In genomic region chr5:65970481-65971367, GRCh38 we compare ENCODE assay signal across 1 cellular context.
A peak's percentile ranks its signal among the peaks of the same experiment; 100 is the strongest.
TF ChIP-seq lines count a peak whose summit lies in the region.

No MANE protein-coding gene starts in this region.

TF ChIP-seq in K562, 482 proteins besides CTCF, POLR2A, EP300 and RAD21 (continued from another document):
- TF ChIP-seq IRF9 (tag; IDR thresholded peaks at IDR 0.05) (peak; percentile 26; the same call in 1 of the 2 replicates), ARID1B (IDR thresholded peaks at IDR 0.05) (peak; percentile 24; the same call in 1 of the 2 replicates), ZEB2 (IDR thresholded peaks at IDR 0.05) (peak; percentile 78), CXXC5 (CRISPR knock-in tag; IDR thresholded peaks at IDR 0.05) (peak; percentile 8; the same call in 1 of the 2 replicates), SRSF1 (IDR thresholded peaks at IDR 0.05; ENCODE audit: low read depth, low read length) (no peak), MECOM (CRISPR knock-in tag; IDR thresholded peaks at IDR 0.05) (peak; percentile 45; the same call in 1 of the 2 replicates), NR2C1 (IDR thresholded peaks at IDR 0.05) (no peak), NR2C1 (tag; IDR thresholded peaks at IDR 0.05) (no peak), CEBPG (CRISPR knock-in tag; IDR thresholded peaks at IDR 0.05) (peak; percentile 17; the same call in 1 of the 2 replicates), CEBPG (tag; conservative IDR thresholded peaks at IDR 0.05 in 1 of 2, IDR thresholded peaks at IDR 0.05 in 1 of 2) (0 out of 4 replicates have a peak, but pooled peaks of 1 of the 2 experiments have one; percentile 28), ZNF384 (IDR thresholded peaks at IDR 0.05; ENCODE audit: low read depth, low read length) (peak; percentile 88), SRF (CRISPR knock-in tag; IDR thresholded peaks at IDR 0.05) (peak in 1 of 2 experiments; percentile 79; a peak in 1 of 4 replicates), ZHX1 (conservative IDR thresholded peaks at IDR 0.05; ENCODE audit: low read length) (no peak), SMAD4 (CRISPR knock-in tag; conservative IDR thresholded peaks at IDR 0.05) (0 out of 2 replicates have a peak, but pooled peaks have one; percentile 40), CBFA2T3 (IDR thresholded peaks at IDR 0.05) (peak; percentile 61), TRIM24 (IDR thresholded peaks at IDR 0.05) (peak in 1 of 2 experiments; percentile 19; a peak in 2 of 4 replicates), TBL1XR1 (IDR thresholded peaks at IDR 0.05; ENCODE audit: low read length in 2 of 2) (peak in 1 of 2 experiments; percentile 43; a peak in 1 of 4 replicates), CEBPB (tag; IDR thresholded peaks at IDR 0.05) (peak; percentile 59), ZNF778 (CRISPR knock-in tag; IDR thresholded peaks at IDR 0.05) (no peak), ATF3 (IDR thresholded peaks at IDR 0.05) (peak; percentile 33; the same call in 1 of the 2 replicates), ATF3 (CRISPR knock-in tag; conservative IDR thresholded peaks at IDR 0.05) (no peak), TAL1 (IDR thresholded peaks at IDR 0.05) (peak; percentile 56), SMARCB1 (IDR thresholded peaks at IDR 0.05; ENCODE audit: insufficient read length, low read depth) (no peak), NFATC3 (IDR thresholded peaks at IDR 0.05) (no peak), NCOA4 (IDR thresholded peaks at IDR 0.05; ENCODE audit: partially characterized antibody) (no peak), ZBTB26 (CRISPR knock-in tag; IDR thresholded peaks at IDR 0.05) (no peak), MEIS2 (IDR thresholded peaks at IDR 0.05; ENCODE audit: partially characterized antibody) (peak; percentile 28), ZKSCAN3 (CRISPR knock-in tag; IDR thresholded peaks at IDR 0.05) (no peak), FOXM1 (IDR thresholded peaks at IDR 0.05; ENCODE audit: low read depth) (no peak), FOXM1 (CRISPR knock-in tag; IDR thresholded peaks at IDR 0.05; ENCODE audit: low read depth) (no peak), ZNF197 (CRISPR knock-in tag; IDR thresholded peaks at IDR 0.05; ENCODE audit: low read depth) (no peak)
